Comparison of ENCODE assay signal across 1 cellular context in the genomic region with DNA sequence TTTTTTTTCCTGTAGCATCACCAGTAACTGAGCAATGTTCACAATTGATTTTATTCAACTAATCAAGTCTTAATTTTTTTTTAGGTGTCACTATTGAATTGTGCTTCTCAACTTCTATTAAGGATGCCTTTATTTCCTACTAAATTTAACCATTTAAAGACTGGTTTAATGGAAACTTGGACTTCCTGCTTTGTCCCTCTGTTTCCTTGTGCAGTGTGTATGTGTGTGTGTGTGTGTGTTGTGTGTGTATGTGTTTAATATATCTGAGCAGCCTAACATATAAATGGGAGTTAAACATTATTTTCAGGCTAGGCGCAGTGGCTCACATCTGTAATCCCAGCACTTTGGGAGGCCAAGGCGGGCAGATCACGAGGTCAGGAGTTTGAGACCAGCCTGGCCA.
TF ChIP-seq lines count a peak whose summit lies in the region.

No MANE protein-coding gene starts in this region.

TF ChIP-seq in K562, 482 proteins besides CTCF, POLR2A, EP300 and RAD21 (continued from another document):
- TF ChIP-seq, protein P1, sequence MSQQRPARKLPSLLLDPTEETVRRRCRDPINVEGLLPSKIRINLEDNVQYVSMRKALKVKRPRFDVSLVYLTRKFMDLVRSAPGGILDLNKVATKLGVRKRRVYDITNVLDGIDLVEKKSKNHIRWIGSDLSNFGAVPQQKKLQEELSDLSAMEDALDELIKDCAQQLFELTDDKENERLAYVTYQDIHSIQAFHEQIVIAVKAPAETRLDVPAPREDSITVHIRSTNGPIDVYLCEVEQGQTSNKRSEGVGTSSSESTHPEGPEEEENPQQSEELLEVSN (IDR thresholded peaks at IDR 0.05; ENCODE audit: borderline replicate concordance in 1 of 2, extremely low read depth in 1 of 2, insufficient read depth in 1 of 2, insufficient read length in 1 of 2, low read depth in 1 of 2, low read length in 1 of 2, poor library complexity in 1 of 2, severe bottlenecking in 1 of 2), result no peak
- no peak; the same call in 1 of the 2 replicates for TF ChIP-seq ELF1 (tag; IDR thresholded peaks at IDR 0.05)
- TF ChIP-seq ZNF217 (CRISPR knock-in tag; IDR thresholded peaks at IDR 0.05), result no peak
- TF ChIP-seq, protein P2, sequence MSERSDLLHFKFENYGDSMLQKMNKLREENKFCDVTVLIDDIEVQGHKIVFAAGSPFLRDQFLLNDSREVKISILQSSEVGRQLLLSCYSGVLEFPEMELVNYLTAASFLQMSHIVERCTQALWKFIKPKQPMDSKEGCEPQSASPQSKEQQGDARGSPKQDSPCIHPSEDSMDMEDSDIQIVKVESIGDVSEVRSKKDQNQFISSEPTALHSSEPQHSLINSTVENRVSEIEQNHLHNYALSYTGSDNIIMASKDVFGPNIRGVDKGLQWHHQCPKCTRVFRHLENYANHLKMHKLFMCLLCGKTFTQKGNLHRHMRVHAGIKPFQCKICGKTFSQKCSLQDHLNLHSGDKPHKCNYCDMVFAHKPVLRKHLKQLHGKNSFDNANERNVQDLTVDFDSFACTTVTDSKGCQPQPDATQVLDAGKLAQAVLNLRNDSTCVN (CRISPR knock-in tag; IDR thresholded peaks at IDR 0.05), result 0 out of 2 replicates have a peak, but pooled peaks have one; percentile 18
- no peak for TF ChIP-seq ZNF76 (CRISPR knock-in tag; IDR thresholded peaks at IDR 0.05; ENCODE audit: borderline replicate concordance)
- 0 out of 4 replicates have a peak, but pooled peaks of 1 of the 2 experiments have one; percentile 24 for TF ChIP-seq KDM1A (IDR thresholded peaks at IDR 0.05)
- peak; percentile 26; the same call in 1 of the 2 replicates for TF ChIP-seq BCOR (IDR thresholded peaks at IDR 0.05)
- TF ChIP-seq HDAC3 (IDR thresholded peaks at IDR 0.05; ENCODE audit: borderline replicate concordance, partially characterized antibody), result peak; percentile 32
- no peak for TF ChIP-seq TEAD1 (CRISPR knock-in tag; IDR thresholded peaks at IDR 0.05)
- TF ChIP-seq PTBP1 (IDR thresholded peaks at IDR 0.05; ENCODE audit: low read depth, low read length), result no peak
- no peak for TF ChIP-seq ZNF354B (CRISPR knock-in tag; IDR thresholded peaks at IDR 0.05)
- TF ChIP-seq RBM17 (IDR thresholded peaks at IDR 0.05; ENCODE audit: borderline replicate concordance, low read depth, low read length), result no peak
- no peak for TF ChIP-seq NFIX (CRISPR knock-in tag; IDR thresholded peaks at IDR 0.05; ENCODE audit: low read depth)
- TF ChIP-seq SLC30A9 (CRISPR knock-in tag; IDR thresholded peaks at IDR 0.05), result no peak
- 0 out of 2 replicates have a peak, but pooled peaks have one; percentile 53 for TF ChIP-seq POLR2H (tag; IDR thresholded peaks at IDR 0.05; ENCODE audit: low read depth)
- TF ChIP-seq, protein P3, sequence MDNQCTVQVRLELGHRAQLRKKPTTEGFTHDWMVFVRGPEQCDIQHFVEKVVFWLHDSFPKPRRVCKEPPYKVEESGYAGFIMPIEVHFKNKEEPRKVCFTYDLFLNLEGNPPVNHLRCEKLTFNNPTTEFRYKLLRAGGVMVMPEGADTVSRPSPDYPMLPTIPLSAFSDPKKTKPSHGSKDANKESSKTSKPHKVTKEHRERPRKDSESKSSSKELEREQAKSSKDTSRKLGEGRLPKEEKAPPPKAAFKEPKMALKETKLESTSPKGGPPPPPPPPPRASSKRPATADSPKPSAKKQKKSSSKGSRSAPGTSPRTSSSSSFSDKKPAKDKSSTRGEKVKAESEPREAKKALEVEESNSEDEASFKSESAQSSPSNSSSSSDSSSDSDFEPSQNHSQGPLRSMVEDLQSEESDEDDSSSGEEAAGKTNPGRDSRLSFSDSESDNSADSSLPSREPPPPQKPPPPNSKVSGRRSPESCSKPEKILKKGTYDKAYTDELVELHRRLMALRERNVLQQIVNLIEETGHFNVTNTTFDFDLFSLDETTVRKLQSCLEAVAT (IDR thresholded peaks at IDR 0.05), result peak; percentile 44 to 56; a peak in 1 of 4 replicates
- 0 out of 2 replicates have a peak, but pooled peaks have one; percentile 22 for TF ChIP-seq EP400 (IDR thresholded peaks at IDR 0.05)
- peak; percentile 55 for TF ChIP-seq POLR2B (IDR thresholded peaks at IDR 0.05; ENCODE audit: low read depth, partially characterized antibody)
- peak; percentile 24 for TF ChIP-seq TAF9B (IDR thresholded peaks at IDR 0.05; ENCODE audit: partially characterized antibody)
- TF ChIP-seq HDGF (IDR thresholded peaks at IDR 0.05), result 0 out of 2 replicates have a peak, but pooled peaks have one; percentile 38
- TF ChIP-seq TGIF2 (CRISPR knock-in tag; IDR thresholded peaks at IDR 0.05), result no peak
- no peak for TF ChIP-seq ZNF224 (CRISPR knock-in tag; IDR thresholded peaks at IDR 0.05)
- TF ChIP-seq, protein P4, sequence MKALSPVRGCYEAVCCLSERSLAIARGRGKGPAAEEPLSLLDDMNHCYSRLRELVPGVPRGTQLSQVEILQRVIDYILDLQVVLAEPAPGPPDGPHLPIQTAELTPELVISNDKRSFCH (CRISPR knock-in tag; IDR thresholded peaks at IDR 0.05), result no peak
- TF ChIP-seq, protein P4 (tag; IDR thresholded peaks at IDR 0.05), result no peak
- TF ChIP-seq ZNF24 (IDR thresholded peaks at IDR 0.05), result no peak
